28 cellular contexts compared by ENCODE assay signal in genomic region chr16:2724088-2724676, GRCh38.
"Had no signal": no experiment of that assay in that cellular context is flagged by ENCODE, and none has a peak within 500 bp of the region (broad histone marks: within the 10 kb centered on the region; RNA-seq: fewer than 3 reads in every experiment).

No MANE protein-coding gene starts in this region.

- ATAC-seq: activated CD4-positive, alpha-beta T cell treated with anti-CD3 and anti-CD28 coated beads for 36 hours; activated CD8-positive, alpha-beta memory T cell treated with anti-CD3 and anti-CD28 coated beads, Interleukin-2, amount 10 ng/mL, durations not matched to agents 7 days and 5 days; activated CD8-positive, alpha-beta T cell treated with anti-CD3 and anti-CD28 coated beads, Interleukin-2, amount 10 ng/mL, durations not matched to agents 7 days and 5 days; activated naive CD8-positive, alpha-beta T cell treated with anti-CD3 and anti-CD28 coated beads, Interleukin-2, amount 50 U/mL, for 24 hours; body of pancreas; effector memory CD8-positive, alpha-beta T cell; foreskin keratinocyte; gastrocnemius medialis; heart right ventricle had no signal

- H3K4me3 ChIP-seq: adrenal gland, body of pancreas, esophagus muscularis mucosa, gastrocnemius medialis, heart right ventricle had no signal

- H3K27me3 ChIP-seq: adrenal gland, body of pancreas, foreskin keratinocyte, gastrocnemius medialis had no signal

- H3K36me3 ChIP-seq: adrenal gland, esophagus muscularis mucosa, gastrocnemius medialis, heart right ventricle had no signal

- H3K27ac ChIP-seq: adrenal gland, body of pancreas, esophagus muscularis mucosa, foreskin keratinocyte, gastrocnemius medialis, heart right ventricle had no signal

- H3K9me3 ChIP-seq: adrenal gland, body of pancreas, esophagus muscularis mucosa, gastrocnemius medialis, heart right ventricle had no signal

- DNase-seq: activated CD4-positive, alpha-beta memory T cell treated with anti-CD3 and anti-CD28 coated beads for 36 hours; activated CD4-positive, alpha-beta T cell treated with anti-CD3 and anti-CD28 coated beads for 36 hours; activated CD4-positive, alpha-beta T cell treated with anti-CD3 and anti-CD28 coated beads, Interleukin-2, amount 10 ng/mL, durations not matched to agents 24 days and 14 days; activated CD4-positive, CD25-positive, alpha-beta regulatory T cell; activated CD4-positive, CD25-positive, alpha-beta regulatory T cell treated with anti-CD3 and anti-CD28 coated beads, Interleukin-2, amount 50 U/mL, for 72 hours; activated CD8-positive, alpha-beta memory T cell treated with anti-CD3 and anti-CD28 coated beads, Interleukin-2, amount 10 ng/mL, durations not matched to agents 7 days and 5 days; activated CD8-positive, alpha-beta memory T cell treated with anti-CD3 and anti-CD28 coated beads, Interleukin-2, amount 50 U/mL, for 4 hours; activated CD8-positive, alpha-beta T cell treated with anti-CD3 and anti-CD28 coated beads, Interleukin-2, amount 10 ng/mL, durations not matched to agents 7 days and 5 days; activated effector memory CD4-positive, alpha-beta T cell treated with anti-CD3 and anti-CD28 coated beads, Interleukin-2, amount 50 U/mL, for 16 hours; activated naive CD4-positive, alpha-beta T cell treated with anti-CD3 and anti-CD28 coated beads for 36 hours; activated naive CD8-positive, alpha-beta T cell treated with anti-CD3 and anti-CD28 coated beads for 36 hours; activated naive CD8-positive, alpha-beta T cell treated with anti-CD3 and anti-CD28 coated beads, Interleukin-2, amount 50 U/mL, for 24 hours; activated T-cell treated with anti-CD3 and anti-CD28 coated beads, Interleukin-2, amount 50 U/mL, for 1 hour; activated T-cell treated with anti-CD3 and anti-CD28 coated beads, Interleukin-2, amount 50 U/mL, for 48 hours; adrenal gland; amygdala; aorta; body of pancreas; caudate nucleus; cortex of kidney; dermis blood vessel endothelial cell; effector CD4-positive, alpha-beta T cell; effector memory CD8-positive, alpha-beta T cell; foreskin keratinocyte; gastrocnemius medialis; heart right ventricle; T-helper 2 cell had no signal
